In the genomic region with DNA sequence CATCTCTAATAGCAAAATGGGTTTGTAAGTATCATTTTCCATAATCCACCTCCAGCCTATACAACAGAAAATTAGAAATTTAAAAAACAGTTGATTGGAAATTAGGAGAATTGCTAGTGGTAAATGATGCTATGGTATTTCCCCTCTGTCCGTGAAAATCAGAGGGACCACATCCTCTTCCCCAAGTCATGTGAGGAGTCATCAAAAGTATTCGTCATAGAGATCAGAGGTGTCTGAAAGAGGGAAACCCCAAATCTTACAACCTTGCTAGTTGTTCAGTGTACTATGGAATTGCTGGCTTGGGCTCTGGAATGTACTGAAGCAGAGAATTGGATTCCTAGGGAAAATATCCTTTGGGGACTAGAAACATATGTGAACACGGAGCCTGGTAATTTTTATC, we compare ENCODE assay signal across 3 cellular contexts.
"Had no signal": no experiment of that assay in that cellular context is flagged by ENCODE, and none has a peak within 500 bp of the region (broad histone marks: within the 10 kb centered on the region; RNA-seq: fewer than 3 reads in every experiment).

No MANE protein-coding gene starts in this region.

- DNase-seq: GDM1, GF-D8 had no signal

- ATAC-seq: GM12878 had no signal

- H3K4me3 ChIP-seq: GM12878 had no signal
